ENCODE assay signal across 19 cellular contexts in genomic region chr2:123165616-123166015, GRCh38.
"Had no signal": no experiment of that assay in that cellular context is flagged by ENCODE, and none has a peak within 500 bp of the region (broad histone marks: within the 10 kb centered on the region; RNA-seq: fewer than 3 reads in every experiment).

No MANE protein-coding gene starts in this region.

- DNase-seq: activated CD4-positive, alpha-beta T cell treated with anti-CD3 and anti-CD28 coated beads, Interleukin-2, amount 10 ng/mL, durations not matched to agents 24 days and 14 days; activated CD4-positive, alpha-beta T cell treated with anti-CD3 and anti-CD28 coated beads, Interleukin-2, amount 50 U/mL, for 4 hours; activated CD8-positive, alpha-beta T cell treated with anti-CD3 and anti-CD28 coated beads for 36 hours; activated gamma-delta T cell; activated naive CD4-positive, alpha-beta T cell treated with Interleukin-2 at 50 U/mL for 16 hours; activated naive CD8-positive, alpha-beta T cell treated with anti-CD3 and anti-CD28 coated beads, Interleukin-2, amount 10 ng/mL, durations not matched to agents 7 days and 5 days; activated T-cell treated with anti-CD3 and anti-CD28 coated beads, Interleukin-2, amount 50 U/mL, for 1 hour; central memory CD4-positive, alpha-beta T cell; NCI-H1048; NCI-H1105 treated with DMSO at 0.1 percent for 48 hours; NCI-H1436 treated with DMSO at 0.1 percent for 48 hours; NCI-H1694 treated with DMSO at 0.1 percent for 48 hours; NCI-H2029; NCI-H345; NCI-H524 treated with DMSO at 0.1 percent for 48 hours; SHP77; SJCRH30 had no signal

- ATAC-seq: activated CD8-positive, alpha-beta T cell treated with anti-CD3 and anti-CD28 coated beads for 36 hours; Panc1 had no signal

- H3K4me3 ChIP-seq: SJCRH30, SK-N-MC had no signal

- H3K9me3 ChIP-seq: SJCRH30 had no signal

- H3K27me3 ChIP-seq: SJCRH30 had no signal

- H3K27ac ChIP-seq: SJCRH30, SK-N-MC had no signal

- H3K36me3 ChIP-seq: SJCRH30 had no signal

- H3K4me1 ChIP-seq: SJCRH30 had no signal
